20 cellular contexts compared by ENCODE assay signal in the genomic region with DNA sequence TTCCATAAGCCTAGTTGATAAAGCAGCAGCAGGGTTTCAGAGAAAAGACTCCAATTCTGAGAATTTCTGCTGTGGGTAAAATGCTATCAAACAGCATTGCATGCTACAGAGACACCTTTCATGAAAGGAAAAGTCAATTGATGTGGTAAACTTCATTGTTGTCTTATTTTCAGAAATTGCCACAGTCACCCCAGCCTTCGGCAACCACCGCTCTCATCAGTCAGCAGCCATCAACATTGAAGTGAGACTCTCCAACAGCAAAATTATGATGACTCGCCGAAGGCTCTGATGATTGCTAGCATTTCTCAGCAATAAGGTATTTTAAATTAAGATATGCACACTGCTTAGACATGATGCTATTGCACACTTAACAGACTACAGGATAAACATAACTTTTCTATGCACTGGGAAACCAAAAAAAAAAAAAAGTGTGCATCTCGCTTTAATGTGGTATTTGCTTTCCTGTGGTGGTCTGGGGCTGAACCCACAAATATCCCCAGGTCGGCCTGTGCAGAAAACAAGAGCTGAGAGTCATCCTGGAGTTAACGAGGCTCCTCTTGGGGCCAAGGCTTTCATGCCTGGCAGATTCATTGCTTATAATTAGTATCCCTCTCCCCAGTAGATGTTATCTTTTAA.
A peak's percentile ranks its signal among the peaks of the same experiment; 100 is the strongest.
DNase-seq lines count a peak whose midpoint lies in the region; ATAC-seq and TF ChIP-seq lines count a peak whose summit lies in the region.
"Had no signal": no experiment of that assay in that cellular context is flagged by ENCODE, and none has a peak within 500 bp of the region (broad histone marks: within the 10 kb centered on the region; RNA-seq: fewer than 3 reads in every experiment).

No MANE protein-coding gene starts in this region.

- no peak for TF ChIP-seq POLR2A in GM18505 (IDR thresholded peaks at IDR 0.05; ENCODE audit: borderline replicate concordance, extremely low read depth, insufficient read depth, insufficient read length)

- peaks cover 29% of the 10 kb centered on the region for H3K27me3 Mint-ChIP-seq in T-helper 1 cell treated with Interleukin-12 subunit alpha and Interleukin-12 subunit beta and Interleukin-4 antibody, amounts not matched to agents 30 μg/mL and 1 μg/mL, for 36 hours (ENCODE audit: low read depth)

- H3K9ac ChIP-seq in BLaER1 treated with 17β-estradiol and CSF1 and Interleukin-3, amounts not matched to agents 10 nM and 100 nM = no peak overlapping the region

- H3K4me1 ChIP-seq in BLaER1 treated with 17β-estradiol and CSF1 and Interleukin-3, amounts not matched to agents 10 nM and 100 nM = peaks cover 6 to 66% (median 39%) of the 10 kb centered on the region in 10 experiments

- no peaks in the 10 kb centered on the region for H3K36me3 ChIP-seq in BLaER1 treated with 17β-estradiol and CSF1 and Interleukin-3, amounts not matched to agents 10 nM and 100 nM

- peak overlapping the region in 9 of 11 experiments; percentile 39 to 75 (median 55); a peak in 17 of 22 replicates for H3K4me2 ChIP-seq in BLaER1 treated with 17β-estradiol and CSF1 and Interleukin-3, amounts not matched to agents 10 nM and 100 nM

- no peaks in the 10 kb centered on the region for H3K36me3 Mint-ChIP-seq in T-helper 1 cell treated with Interleukin-12 subunit alpha and Interleukin-12 subunit beta and Interleukin-4 antibody, amounts not matched to agents 30 μg/mL and 1 μg/mL, for 36 hours (ENCODE audit: low read depth)
- H3K36me3 Mint-ChIP-seq: CD4-positive, CD25-positive, alpha-beta regulatory T cell had no signal

- no peak overlapping the region for H3K27ac ChIP-seq in BLaER1 treated with 17β-estradiol and CSF1 and Interleukin-3, amounts not matched to agents 10 nM and 100 nM
- H3K27ac ChIP-seq: RWPE1 had no signal

- H3K9me3 ChIP-seq in BLaER1 treated with 17β-estradiol and CSF1 and Interleukin-3, amounts not matched to agents 10 nM and 100 nM (replicated peaks in 1 of 11) = peaks cover 8 to 32% (median 18%) of the 10 kb centered on the region in 11 experiments; a peak in 20 of 22 replicates

- H4K20me1 ChIP-seq in BLaER1 treated with 17β-estradiol and CSF1 and Interleukin-3, amounts not matched to agents 10 nM and 100 nM = peaks cover 0 to 7% (median 0%) of the 10 kb centered on the region in 11 experiments; a peak in 2 of 22 replicates

- H3K9me3 Mint-ChIP-seq in T-helper 1 cell treated with Interleukin-12 subunit alpha and Interleukin-12 subunit beta and Interleukin-4 antibody, amounts not matched to agents 30 μg/mL and 1 μg/mL, for 36 hours = no peaks in the 10 kb centered on the region

- ATAC-seq in GM18505 (IDR thresholded peaks at IDR 0.05; ENCODE audit: unreplicated experiment) = no peak
- ATAC-seq: K562, PC-3 had no signal

- DNase-seq in T-helper 1 cell (no peak), SW480 (ENCODE audit: low spot score) (peak; percentile 93), astrocyte of the hippocampus (ENCODE audit: low read depth, low spot score) (peak; percentile 29), NCI-H526 treated with DMSO at 0.1 percent for 48 hours (lab: John Stamatoyannopoulos, UW) (no peak), T-helper 9 cell (no peak)
- DNase-seq: 8988T; CD4-positive, CD25-positive, alpha-beta regulatory T cell; COR-L47; DMS 273 treated with DMSO at 0.1 percent for 48 hours; GDM1; NCI-H1092 treated with DMSO at 0.1 percent for 48 hours; NCI-H2081; NCI-H82; PC-3; SIG-M5 had no signal

- no peak overlapping the region for H3K4me3 ChIP-seq in BLaER1 treated with 17β-estradiol and CSF1 and Interleukin-3, amounts not matched to agents 10 nM and 100 nM
- H3K4me3 ChIP-seq: K562 had no signal

- H3K4me3 Mint-ChIP-seq in T-helper 1 cell treated with Interleukin-12 subunit alpha and Interleukin-12 subunit beta and Interleukin-4 antibody, amounts not matched to agents 30 μg/mL and 1 μg/mL, for 36 hours = no peak overlapping the region
- H3K4me3 Mint-ChIP-seq: CD4-positive, CD25-positive, alpha-beta regulatory T cell had no signal

- peak overlapping the region; percentile 36 for H3K27ac Mint-ChIP-seq in T-helper 1 cell treated with Interleukin-12 subunit alpha and Interleukin-12 subunit beta and Interleukin-4 antibody, amounts not matched to agents 30 μg/mL and 1 μg/mL, for 36 hours

- H3K27me3 ChIP-seq in BLaER1 treated with 17β-estradiol and CSF1 and Interleukin-3, amounts not matched to agents 10 nM and 100 nM = peaks cover 5 to 37% (median 18%) of the 10 kb centered on the region in 11 experiments; a peak in 18 of 22 replicates

- peaks cover 12% of the 10 kb centered on the region for H3K4me1 Mint-ChIP-seq in T-helper 1 cell treated with Interleukin-12 subunit alpha and Interleukin-12 subunit beta and Interleukin-4 antibody, amounts not matched to agents 30 μg/mL and 1 μg/mL, for 36 hours (ENCODE audit: low read depth)

Comparison
In these comparisons a context has a peak if more than half of its experiments do, and no peak if none do; other contexts are left out.
1. DNase-seq: peak in SW480 (single experiment) and astrocyte of the hippocampus (single experiment); none in T-helper 1 cell (0 of 5), NCI-H526 treated with DMSO at 0.1 percent for 48 hours (single experiment) and T-helper 9 cell (single experiment).